ENCODE assay signal across 9 cellular contexts in the genomic region with DNA sequence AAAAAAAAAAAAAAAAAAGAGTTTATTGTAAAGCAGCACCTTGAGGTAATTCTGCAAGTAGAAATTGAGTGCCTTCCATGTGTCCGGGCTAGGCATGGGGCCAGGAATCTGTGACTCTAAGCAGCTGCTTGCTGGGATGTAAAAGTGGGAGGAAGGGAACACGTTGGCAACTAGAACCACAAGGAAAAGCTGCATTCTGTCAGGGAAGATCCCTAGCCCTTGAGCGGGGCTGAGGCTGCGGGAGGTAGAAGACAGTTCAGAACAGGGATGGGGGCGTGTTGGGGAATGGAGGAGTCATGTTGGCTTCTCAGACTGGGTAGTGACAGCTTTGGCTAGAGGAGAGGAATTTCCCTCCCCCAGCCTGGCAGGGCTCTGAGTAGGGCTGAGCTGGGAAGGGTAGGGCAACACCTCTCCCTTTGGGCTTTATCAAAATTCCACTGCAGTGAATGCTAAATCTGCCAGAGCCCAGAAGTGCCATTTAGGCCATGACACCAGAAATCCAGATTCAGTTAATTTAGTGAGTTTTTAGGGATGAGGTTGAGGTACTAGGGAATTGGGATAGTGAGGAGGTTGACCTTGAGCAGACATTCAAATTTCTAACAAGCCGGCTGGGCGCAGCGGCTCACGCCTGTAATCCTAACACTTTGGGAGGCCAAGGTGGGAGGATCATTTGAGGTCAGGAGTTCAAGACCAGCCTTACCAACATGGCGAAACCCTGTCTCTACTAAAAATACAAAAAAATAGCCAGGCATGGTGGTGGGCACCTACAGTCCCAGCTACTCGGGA. TPM values are rescaled to one million over a fixed set of nuclear protein-coding genes. Genes with fewer than 3 reads are reported as not detected.
DNase-seq lines count a peak whose midpoint lies in the region; ATAC-seq, FAIRE-seq and TF ChIP-seq lines count a peak whose summit lies in the region.
"Had no signal": no experiment of that assay in that cellular context is flagged by ENCODE, and none has a peak within 500 bp of the region (broad histone marks: within the 10 kb centered on the region; RNA-seq: fewer than 3 reads in every experiment).

No MANE protein-coding gene starts in this region.

- H3K36me3 Mint-ChIP-seq in activated naive CD4-positive, alpha-beta T cell treated with anti-CD3 and anti-CD28 coated beads for 36 hours (ENCODE audit: low read depth), result no peaks in the 10 kb centered on the region

- peaks cover 17% of the 10 kb centered on the region for H3K4me1 Mint-ChIP-seq in activated naive CD4-positive, alpha-beta T cell treated with anti-CD3 and anti-CD28 coated beads for 36 hours (ENCODE audit: low read depth)

- H3K9me3 Mint-ChIP-seq in activated naive CD4-positive, alpha-beta T cell treated with anti-CD3 and anti-CD28 coated beads for 36 hours, result no peaks in the 10 kb centered on the region

- TF ChIP-seq CTCF in breast epithelium (IDR thresholded peaks at IDR 0.05), result no peak
- TF ChIP-seq CTCF in kidney (IDR thresholded peaks at IDR 0.05; ENCODE audit: borderline replicate concordance, extremely low read depth, insufficient read depth), result no peak
- no peak for TF ChIP-seq CTCF in suprapubic skin (IDR thresholded peaks at IDR 0.05)

- peak overlapping the region; percentile 71 to 88 for H3K27ac ChIP-seq in breast epithelium
- H3K27ac ChIP-seq in kidney (ENCODE audit: low read depth in 2 of 2, low read length in 2 of 2), result no peak overlapping the region
- H3K27ac ChIP-seq in suprapubic skin, result peak overlapping the region; percentile 43

- H3K4me3 ChIP-seq in breast epithelium (peak overlapping the region in 1 of 3 donors; percentile 5), kidney (ENCODE audit: low read length in 2 of 2) (no peak overlapping the region), suprapubic skin (no peak overlapping the region)

- ATAC-seq in HG03196 (IDR thresholded peaks at IDR 0.05; ENCODE audit: unreplicated experiment), result no peak
- ATAC-seq in HG02973 (IDR thresholded peaks at IDR 0.05; ENCODE audit: unreplicated experiment), result no peak

- FAIRE-seq in kidney (lab: Jason Lieb, UNC), result no peak

- H3K27me3 Mint-ChIP-seq in activated naive CD4-positive, alpha-beta T cell treated with anti-CD3 and anti-CD28 coated beads for 36 hours (ENCODE audit: low read depth), result no peaks in the 10 kb centered on the region

- H3K9me3 ChIP-seq in breast epithelium (no peaks in the 10 kb centered on the region), kidney (ENCODE audit: control insufficient read depth in 1 of 2, low read length in 2 of 2) (no peaks in the 10 kb centered on the region), suprapubic skin (no peaks in the 10 kb centered on the region)

- CTCF ChIA-PET in activated naive CD4-positive, alpha-beta T cell treated with anti-CD3 and anti-CD28 coated beads for 36 hours (lab: Charles Lee), result interaction anchor here (0.6 to 1.3 kb wide), 3 partner anchors 9 to 853 kb away, joined by 3 to 6 read pairs (median 5); no protein-coding TSS in a partner anchor

- H3K27me3 ChIP-seq in breast epithelium, result no peaks in the 10 kb centered on the region
- no peaks in the 10 kb centered on the region for H3K27me3 ChIP-seq in suprapubic skin

- H3K4me1 ChIP-seq in breast epithelium, result peaks cover 3 to 17% of the 10 kb centered on the region in 2 donors
- peaks cover 3 to 7% of the 10 kb centered on the region in 2 donors for H3K4me1 ChIP-seq in kidney (ENCODE audit: control insufficient read depth in 1 of 2, insufficient read depth in 1 of 2, low read depth in 1 of 2, low read length in 2 of 2)
- peaks cover 39% of the 10 kb centered on the region for H3K4me1 ChIP-seq in suprapubic skin

- TF ChIP-seq POLR2A in breast epithelium (IDR thresholded peaks at IDR 0.05) (no peak), suprapubic skin (IDR thresholded peaks at IDR 0.05) (no peak)

- intact Hi-C loops in breast epithelium (cut with DNase I; ENCODE audit: low total_unique reads) (no loop called here), kidney (cut with DNase I) (no loop called here)
- intact Hi-C loops in activated naive CD4-positive, alpha-beta T cell treated with anti-CD3 and anti-CD28 coated beads for 36 hours (cut with micrococcal nuclease), result loop anchor here (10.0 kb wide), 1 partner anchor 853 kb away; a partner anchor contains a TSS

- H3K9ac ChIP-seq in kidney (ENCODE audit: low read length in 2 of 2), result no peak overlapping the region

- no peaks in the 10 kb centered on the region for H3K36me3 ChIP-seq in breast epithelium
- H3K36me3 ChIP-seq in kidney (ENCODE audit: control insufficient read depth in 1 of 2, insufficient read depth in 2 of 2, low read length in 2 of 2), result no peaks in the 10 kb centered on the region
- no peaks in the 10 kb centered on the region for H3K36me3 ChIP-seq in suprapubic skin

- no peak overlapping the region for H3K4me3 Mint-ChIP-seq in activated naive CD4-positive, alpha-beta T cell treated with anti-CD3 and anti-CD28 coated beads for 36 hours

- WGBS in suprapubic skin, result 45% methylated on average over 11 of the region's 11 CpGs

- DNase-seq in HT1080 (ENCODE audit: low read depth) (peak; percentile 48), breast epithelium (ENCODE audit: low spot score in 2 of 2) (peak; percentile 74 to 78), kidney (peak; percentile 76), suprapubic skin (ENCODE audit: low spot score in 2 of 2) (peak in 1 of 2 donors; percentile 76), NCI-H526 (lab: John Stamatoyannopoulos, UW) (no peak)
- no peak for DNase-seq in activated naive CD4-positive, alpha-beta T cell treated with anti-CD3 and anti-CD28 coated beads for 36 hours
- DNase-seq: effector memory CD4-positive, alpha-beta T cell had no signal

- no peak overlapping the region for H3K27ac Mint-ChIP-seq in activated naive CD4-positive, alpha-beta T cell treated with anti-CD3 and anti-CD28 coated beads for 36 hours

- no peak for TF ChIP-seq EP300 in suprapubic skin (IDR thresholded peaks at IDR 0.05)

RNA-seq across cellular contexts. Expression of a gene that starts 3.4 kb away (rescaled TPM):
- total RNA-seq in HT1080 (2014; rRNA removed; shearing (Covaris generic)), result 17.1 and 20.0 TPM in 2 replicates
- 16.6 and 19.5 TPM in 2 replicates for polyA plus RNA-seq in HT1080 (2015; cell fraction: cytosol; rRNA removed)
- polyA plus RNA-seq in HT1080 (2015; cell fraction: nucleus; rRNA removed), result 37.9 and 44.5 TPM in 2 replicates
- total RNA-seq in breast epithelium (10 to 100 TPM; 25.9 to 64.2 (median 54.4) TPM), kidney (27.1 TPM), suprapubic skin (10 to 100 TPM; 44.6 to 88.1 (median 54.6) TPM)
- polyA plus RNA-seq in kidney (ENCODE audit: insufficient read depth, low read depth, low replicate concordance), result 16.4 TPM
- total RNA-seq in activated naive CD4-positive, alpha-beta T cell treated with anti-CD3 and anti-CD28 coated beads for 36 hours, result 10 to 100 TPM; 49.6 to 55.7 TPM

RNA-seq across cellular contexts. Expression of a gene that starts 13.4 kb away (rescaled TPM):
- total RNA-seq in HT1080 (2014; rRNA removed; shearing (Covaris generic)), result 16.8 and 31.0 TPM in 2 replicates
- 15.2 and 19.7 TPM in 2 replicates for polyA plus RNA-seq in HT1080 (2015; cell fraction: cytosol; rRNA removed)
- polyA plus RNA-seq in HT1080 (2015; cell fraction: nucleus; rRNA removed), result 58.2 and 58.4 TPM in 2 replicates
- total RNA-seq in breast epithelium (10 to 100 TPM; 16.8 to 48.3 (median 37.0) TPM), kidney (22.8 TPM), suprapubic skin (10 to 100 TPM; 21.1 to 68.6 (median 29.0) TPM)
- 3.2 TPM for polyA plus RNA-seq in kidney (ENCODE audit: insufficient read depth, low read depth, low replicate concordance)
- 10 to 100 TPM; 52.4 to 55.7 TPM for total RNA-seq in activated naive CD4-positive, alpha-beta T cell treated with anti-CD3 and anti-CD28 coated beads for 36 hours

Comparison
In these comparisons a context has a peak if more than half of its experiments do, and no peak if none do; other contexts are left out.
1. DNase-seq: peak in HT1080 (single experiment), breast epithelium (2 of 2) and kidney (single experiment); none in NCI-H526 (0 of 2) and activated naive CD4-positive, alpha-beta T cell treated with anti-CD3 and anti-CD28 coated beads for 36 hours (single experiment).
2. H3K27ac ChIP-seq: peak in breast epithelium (2 of 2) and suprapubic skin (single experiment); none in kidney (0 of 2).